ENCODE assay signal across 11 cellular contexts in the genomic region with DNA sequence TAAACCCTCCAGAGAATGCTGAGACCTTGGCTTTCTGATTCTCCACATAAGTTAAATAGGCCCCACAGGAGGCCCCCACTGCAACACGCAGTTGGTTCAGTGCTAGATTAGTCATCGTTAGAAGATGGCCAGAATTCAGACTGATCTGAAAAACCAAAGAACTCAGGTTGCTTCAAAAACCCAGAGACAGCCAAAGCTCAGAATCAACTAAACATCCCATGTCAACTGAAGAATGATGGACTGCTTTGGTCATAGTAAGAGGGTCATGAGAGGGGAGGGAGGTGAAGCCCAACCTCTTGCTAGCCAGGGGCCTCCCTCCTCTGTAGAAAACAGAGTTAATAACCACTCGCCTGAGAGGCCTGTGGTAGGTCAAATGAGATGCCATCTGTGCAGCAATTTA.
DNase-seq lines count a peak whose midpoint lies in the region; ATAC-seq and TF ChIP-seq lines count a peak whose summit lies in the region.
"Had no signal": no experiment of that assay in that cellular context is flagged by ENCODE, and none has a peak within 500 bp of the region (broad histone marks: within the 10 kb centered on the region; RNA-seq: fewer than 3 reads in every experiment).

No MANE protein-coding gene starts in this region.

- H3K4me1 ChIP-seq in naive thymus-derived CD4-positive, alpha-beta T cell (ENCODE audit: control insufficient read depth in 2 of 2, insufficient read depth in 2 of 2, low read length in 2 of 2), result peaks cover 0 to 24% of the 10 kb centered on the region in 2 donors
- H3K4me1 ChIP-seq in effector memory CD4-positive, alpha-beta T cell (ENCODE audit: control insufficient read depth, insufficient read depth, low read length, poor library complexity, severe bottlenecking), result peaks cover 14% of the 10 kb centered on the region

- no peaks in the 10 kb centered on the region for H3K27me3 ChIP-seq in naive thymus-derived CD4-positive, alpha-beta T cell (ENCODE audit: control insufficient read depth in 2 of 2, insufficient read depth in 2 of 2, low read length in 2 of 2)
- no peaks in the 10 kb centered on the region for H3K27me3 ChIP-seq in effector memory CD4-positive, alpha-beta T cell (replicated peaks; ENCODE audit: control insufficient read depth, insufficient read depth, low read length, poor library complexity, severe bottlenecking)

- intact Hi-C loops in naive thymus-derived CD4-positive, alpha-beta T cell (cut with micrococcal nuclease), result no loop called here

- H3K4me3 ChIP-seq in naive thymus-derived CD4-positive, alpha-beta T cell (ENCODE audit: low read length), result no peak overlapping the region
- H3K4me3 ChIP-seq in effector memory CD4-positive, alpha-beta T cell (ENCODE audit: insufficient read depth, low read depth, low read length, poor library complexity, severe bottlenecking), result no peak overlapping the region

- DNase-seq in EL, result peak; percentile 58
- DNase-seq in naive thymus-derived CD4-positive, alpha-beta T cell, result no peak
- DNase-seq in activated CD4-positive, CD25-positive, alpha-beta regulatory T cell treated with anti-CD3 and anti-CD28 coated beads, Interleukin-2, amount 50 U/mL, for 72 hours, result no peak
- DNase-seq in effector memory CD4-positive, alpha-beta T cell, result no peak
- DNase-seq in SIG-M5 (lab: John Stamatoyannopoulos, UW), result no peak
- DNase-seq in GM13977 (ENCODE audit: low spot score), result no peak
- DNase-seq: NCI-H1105, T-helper 9 cell had no signal

- H3K4me1 Mint-ChIP-seq in activated T-helper 17 cell treated with anti-CD3 and anti-CD28 coated beads, Interleukin-2, amount 50 U/mL, for 72 hours, result peaks cover 45% of the 10 kb centered on the region
- peaks cover 41 to 91% (median 81%) of the 10 kb centered on the region in 7 donors for H3K4me1 Mint-ChIP-seq in naive thymus-derived CD4-positive, alpha-beta T cell

- CTCF ChIA-PET in naive thymus-derived CD4-positive, alpha-beta T cell (lab: Charles Lee), result no interaction called here

- H3K27me3 Mint-ChIP-seq in activated T-helper 17 cell treated with anti-CD3 and anti-CD28 coated beads, Interleukin-2, amount 50 U/mL, for 72 hours, result no peaks in the 10 kb centered on the region
- no peaks in the 10 kb centered on the region for H3K27me3 Mint-ChIP-seq in naive thymus-derived CD4-positive, alpha-beta T cell
- H3K27me3 Mint-ChIP-seq: central memory CD8-positive, alpha-beta T cell had no signal

- ATAC-seq in HG02852 (IDR thresholded peaks at IDR 0.05; ENCODE audit: unreplicated experiment), result peak; percentile 46
- peak; percentile 62 for ATAC-seq in activated T-helper 17 cell treated with anti-CD3 and anti-CD28 coated beads, Interleukin-2, amount 50 U/mL, for 72 hours (replicated peaks)
- no peak for ATAC-seq in naive thymus-derived CD4-positive, alpha-beta T cell

- no peaks in the 10 kb centered on the region for H3K9me3 ChIP-seq in naive thymus-derived CD4-positive, alpha-beta T cell (ENCODE audit: control insufficient read depth in 2 of 3, low read length in 3 of 3)
- no peaks in the 10 kb centered on the region for H3K9me3 ChIP-seq in effector memory CD4-positive, alpha-beta T cell (ENCODE audit: control insufficient read depth, low read length)

- peak overlapping the region; percentile 23 for H3K4me3 Mint-ChIP-seq in activated T-helper 17 cell treated with anti-CD3 and anti-CD28 coated beads, Interleukin-2, amount 50 U/mL, for 72 hours
- peak overlapping the region in 1 of 10 donors; percentile 27 for H3K4me3 Mint-ChIP-seq in naive thymus-derived CD4-positive, alpha-beta T cell
- H3K4me3 Mint-ChIP-seq: central memory CD8-positive, alpha-beta T cell had no signal

- H3K36me3 ChIP-seq in naive thymus-derived CD4-positive, alpha-beta T cell (ENCODE audit: control insufficient read depth in 2 of 3, insufficient read depth in 3 of 3, low read length in 3 of 3), result no peaks in the 10 kb centered on the region
- H3K36me3 ChIP-seq in effector memory CD4-positive, alpha-beta T cell (ENCODE audit: control insufficient read depth, insufficient read depth, low read length), result no peaks in the 10 kb centered on the region

- no peaks in the 10 kb centered on the region for H3K9me3 Mint-ChIP-seq in activated T-helper 17 cell treated with anti-CD3 and anti-CD28 coated beads, Interleukin-2, amount 50 U/mL, for 72 hours
- no peaks in the 10 kb centered on the region for H3K9me3 Mint-ChIP-seq in naive thymus-derived CD4-positive, alpha-beta T cell
- H3K9me3 Mint-ChIP-seq: central memory CD8-positive, alpha-beta T cell had no signal

- no peak overlapping the region for H3K27ac ChIP-seq in naive thymus-derived CD4-positive, alpha-beta T cell (ENCODE audit: low read depth, low read length)
- no peak overlapping the region for H3K27ac ChIP-seq in effector memory CD4-positive, alpha-beta T cell (ENCODE audit: insufficient read depth, low read length, poor library complexity, severe bottlenecking)

- no peaks in the 10 kb centered on the region for H3K36me3 Mint-ChIP-seq in activated T-helper 17 cell treated with anti-CD3 and anti-CD28 coated beads, Interleukin-2, amount 50 U/mL, for 72 hours (ENCODE audit: low read depth)
- H3K36me3 Mint-ChIP-seq in naive thymus-derived CD4-positive, alpha-beta T cell, result peaks cover 0 to 4% (median 3%) of the 10 kb centered on the region in 5 donors

- POLR2A ChIA-PET in naive thymus-derived CD4-positive, alpha-beta T cell (lab: Charles Lee), result no interaction called here

- in situ Hi-C loops in GM13977 (cut with MboI; ENCODE audit: low pct_unique_long_range_greater_than_20kb, low sequenced_read_pairs, unreplicated experiment), result no loop called here

- H3K27ac Mint-ChIP-seq in activated T-helper 17 cell treated with anti-CD3 and anti-CD28 coated beads, Interleukin-2, amount 50 U/mL, for 72 hours, result peak overlapping the region; percentile 47
- H3K27ac Mint-ChIP-seq in naive thymus-derived CD4-positive, alpha-beta T cell, result peak overlapping the region in 7 of 9 donors; percentile 15 to 59 (median 32)

- TF ChIP-seq CTCF in GM13977 (IDR thresholded peaks at IDR 0.05; ENCODE audit: extremely low read depth, insufficient read depth, missing control alignments), result no peak
